ENCODE assay signal across 8 cellular contexts in the genomic region with DNA sequence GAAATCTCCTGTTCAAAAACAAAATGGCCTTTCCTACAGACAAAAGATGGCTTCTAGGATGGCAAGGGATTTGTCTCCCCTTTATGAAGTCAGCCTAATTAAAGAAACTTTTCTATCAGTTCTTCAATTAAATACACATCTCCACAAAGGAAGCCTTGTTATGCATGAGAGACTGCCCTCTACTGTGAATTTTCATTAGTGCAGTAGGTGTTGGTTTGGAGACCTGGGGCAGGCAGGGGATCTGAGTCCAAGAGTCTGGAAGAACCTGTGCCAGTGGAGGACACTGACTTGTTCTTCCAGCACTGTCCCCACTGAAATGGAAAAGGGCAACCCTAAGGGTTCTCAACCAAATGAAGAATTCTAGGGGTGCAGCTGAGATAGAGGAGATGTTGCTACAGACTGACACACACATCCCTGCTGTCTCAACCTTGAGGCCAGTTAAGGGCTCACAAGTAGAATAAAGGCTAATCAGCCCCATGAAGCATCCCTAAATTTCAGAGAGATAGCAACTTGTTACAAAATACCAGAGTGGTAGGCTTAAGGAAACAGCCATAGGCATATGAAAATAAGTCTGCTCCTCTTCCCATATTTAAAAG.
DNase-seq lines count a peak whose midpoint lies in the region; ATAC-seq, FAIRE-seq and TF ChIP-seq lines count a peak whose summit lies in the region.

No MANE protein-coding gene starts in this region.

- RAD21 ChIA-PET in GM12878 (lab: Charles Lee; ENCODE audit: unreplicated experiment), result interaction anchor here (0.9 to 4.5 kb wide), 11 partner anchors 13 to 369 kb away, joined by 3 to 32 read pairs (median 4); partner anchors contain the start of gene PRICKLE2

- SMC1A ChIA-PET in GM12878 (lab: Charles Lee; ENCODE audit: uncharacterized antibody, unreplicated experiment), result interaction anchor here (0.9 to 9.4 kb wide), 20 partner anchors 13 to 377 kb away, joined by 3 to 86 read pairs (median 5); partner anchors contain the start of gene PRICKLE2

- in situ Hi-C loops in GM12878 (cut with MboI), result loop anchor here (5.0 kb wide), 1 partner anchor 372 kb away; no protein-coding TSS in a partner anchor

- no peak for TF ChIP-seq POLR2A in GM12878 (IDR thresholded peaks at IDR 0.05; ENCODE audit: low read depth, low read length)

- POLR2A ChIA-PET in GM12878 (lab: Charles Lee), result no interaction called here

- no peak overlapping the region for H3K4me2 ChIP-seq in GM12878 (ENCODE audit: control insufficient read depth, insufficient read depth)

- H3K27ac ChIP-seq in GM12878 (ENCODE audit: control insufficient read depth, insufficient read depth), result no peak overlapping the region

- H3K79me2 ChIP-seq in GM12878 (ENCODE audit: control insufficient read depth, insufficient read depth, low read length), result no peaks in the 10 kb centered on the region

- H4K20me1 ChIP-seq in GM12878 (ENCODE audit: control insufficient read depth, insufficient read depth), result no peaks in the 10 kb centered on the region

- TF ChIP-seq CTCF in GM12878 (IDR thresholded peaks at IDR 0.05 in 2 of 3, conservative IDR thresholded peaks at IDR 0.05 in 1 of 3; ENCODE audit: control insufficient read depth in 2 of 3, extremely low read depth in 1 of 3, insufficient read depth in 1 of 3, low read depth in 3 of 3, low read length in 3 of 3), result peak; percentile 58 to 65 (median 60); a peak in 5 of 6 replicates

- no peaks in the 10 kb centered on the region for H3K4me1 ChIP-seq in GM12878 (ENCODE audit: control insufficient read depth, insufficient read depth, low read length)

- BruUV-seq in GM12878 (replicated peaks; lab: Mats Ljungman, UMichigan), result no TSS peak

- peak; percentile 78 for TF ChIP-seq RAD21 in GM12878 (IDR thresholded peaks at IDR 0.05; ENCODE audit: insufficient read depth, low read depth, low read length)

- no peak overlapping the region for H3K9ac ChIP-seq in GM12878 (ENCODE audit: control insufficient read depth, insufficient read depth, low read length)

- H2AFZ ChIP-seq in GM12878 (ENCODE audit: control insufficient read depth, low read depth, low read length), result no peak overlapping the region

- H3K36me3 ChIP-seq in GM12878 (ENCODE audit: control insufficient read depth in 2 of 2, insufficient read depth in 2 of 2, low read length in 1 of 2), result no peaks in the 10 kb centered on the region

- no peaks in the 10 kb centered on the region for H3K27me3 ChIP-seq in GM12878 (replicated peaks in 1 of 2; ENCODE audit: control insufficient read depth in 2 of 2, insufficient read depth in 2 of 2, low read length in 1 of 2)

- peak; percentile 1 for DNase-seq in DMS153 (lab: John Stamatoyannopoulos, UW)
- peak; percentile 3 for DNase-seq in GM19238 (ENCODE audit: insufficient read length, low spot score)
- DNase-seq in NCI-H146 treated with DMSO at 0.1 percent for 48 hours (lab: John Stamatoyannopoulos, UW; ENCODE audit: unreplicated experiment), result peak; percentile 5
- DNase-seq in GM12878 (ENCODE audit: low read depth, low spot score), result no peak
- DNase-seq in iPS-NIHi7 (ENCODE audit: extremely low spot score), result peak; percentile 74
- DNase-seq in superior temporal gyrus (ENCODE audit: extremely low spot score), result peak; percentile 86
- DNase-seq in effector CD8-positive, alpha-beta T cell (lab: John Stamatoyannopoulos, UW), result no peak
- no peak for DNase-seq in ecto neural progenitor cell (ENCODE audit: low spot score)

- TF ChIP-seq EP300 in GM12878 (IDR thresholded peaks at IDR 0.05; ENCODE audit: borderline replicate concordance in 1 of 2, control insufficient read depth in 1 of 2, low read depth in 2 of 2, low read length in 2 of 2), result no peak

- H3K4me3 ChIP-seq in GM12878, result no peak overlapping the region

- FAIRE-seq in GM12878 (lab: Jason Lieb, UNC), result peak; percentile 84

- H3K9me3 ChIP-seq in GM12878 (replicated peaks; ENCODE audit: control insufficient read depth, insufficient read depth, low read length), result no peaks in the 10 kb centered on the region

- CTCF ChIA-PET in GM12878 (lab: Yijun Ruan, JAX), result interaction anchor here (0.5 to 9.8 kb wide), 27 partner anchors 9 to 369 kb away, joined by 3 to 70 read pairs (median 4); partner anchors contain the start of gene PRICKLE2

- ATAC-seq in GM12878, result peak; percentile 77

- intact Hi-C loops in GM12878 (cut with micrococcal nuclease; ENCODE audit: unreplicated experiment), result loop anchor here (1.0 to 5.0 kb wide), 4 partner anchors 85 to 369 kb away; no protein-coding TSS in a partner anchor

TF ChIP-seq in GM12878, 131 proteins besides CTCF, POLR2A, EP300 and RAD21:
- TF ChIP-seq ZNF24 (IDR thresholded peaks at IDR 0.05) (peak; percentile 53; the same call in 1 of the 2 replicates), MYC (IDR thresholded peaks at IDR 0.05; ENCODE audit: insufficient read depth, insufficient read length, insufficient replicate concordance, low read length, severe bottlenecking) (no peak), SMC3 (IDR thresholded peaks at IDR 0.05; ENCODE audit: borderline replicate concordance, low read length) (peak; percentile 76), ETV6 (conservative IDR thresholded peaks at IDR 0.05 in 1 of 2, IDR thresholded peaks at IDR 0.05 in 1 of 2; ENCODE audit: borderline replicate concordance in 1 of 2, low read depth in 1 of 2) (peak in 1 of 2 experiments; percentile 94; a peak in 1 of 4 replicates)

Comparison
In these comparisons a context has a peak if more than half of its experiments do, and no peak if none do; other contexts are left out.
1. DNase-seq: peak in DMS153 (single experiment), GM19238 (single experiment), NCI-H146 treated with DMSO at 0.1 percent for 48 hours (single experiment), iPS-NIHi7 (single experiment) and superior temporal gyrus (single experiment); none in GM12878 (single experiment), effector CD8-positive, alpha-beta T cell (single experiment) and ecto neural progenitor cell (single experiment).